Comparison of ENCODE assay signal across 13 cellular contexts in genomic region chrX:136193771-136194170, GRCh38. TPM values are rescaled to one million over a fixed set of nuclear protein-coding genes. Genes with fewer than 3 reads are reported as not detected.
DNase-seq lines count a peak whose midpoint lies in the region; ATAC-seq and TF ChIP-seq lines count a peak whose summit lies in the region.
"Had no signal": no experiment of that assay in that cellular context is flagged by ENCODE, and none has a peak within 500 bp of the region (broad histone marks: within the 10 kb centered on the region; RNA-seq: fewer than 3 reads in every experiment).

No MANE protein-coding gene starts in this region.

- peak overlapping the region; percentile 85 for H3K27ac Mint-ChIP-seq in HFFc6
- H3K27ac Mint-ChIP-seq in activated CD8-positive, alpha-beta T cell treated with anti-CD3 and anti-CD28 coated beads for 36 hours, result peak overlapping the region; percentile 7
- peak overlapping the region in 2 of 6 donors; percentile 6 to 44 for H3K27ac Mint-ChIP-seq in naive B cell
- H3K27ac Mint-ChIP-seq: brain had no signal

- H3K79me2 ChIP-seq in ACC112 (ENCODE audit: control insufficient read depth, insufficient read depth, low read length, unreplicated experiment) (peaks cover 6% of the 10 kb centered on the region), SK-N-SH (ENCODE audit: insufficient read depth) (no peaks in the 10 kb centered on the region)

- peak overlapping the region; percentile 25; the same call in 1 of the 2 replicates for H3K4me3 ChIP-seq in ACC112 (ENCODE audit: low read depth, low read length)
- no peak overlapping the region for H3K4me3 ChIP-seq in SK-N-SH (ENCODE audit: low read depth in 2 of 2, low read length in 1 of 2)
- H3K4me3 ChIP-seq: vagina had no signal

- H3K27me3 ChIP-seq in ACC112 (ENCODE audit: insufficient read depth, low read length), result no peaks in the 10 kb centered on the region
- H3K27me3 ChIP-seq in SK-N-SH (ENCODE audit: insufficient read depth), result no peaks in the 10 kb centered on the region
- H3K27me3 ChIP-seq: vagina had no signal

- no peak for TF ChIP-seq RAD21 in SK-N-SH (IDR thresholded peaks at IDR 0.05; ENCODE audit: low read length)

- H3K36me3 Mint-ChIP-seq in HFFc6 (ENCODE audit: low read depth) (peaks cover 13% of the 10 kb centered on the region), naive B cell (no peaks in the 10 kb centered on the region)
- peaks cover 7% of the 10 kb centered on the region for H3K36me3 Mint-ChIP-seq in activated CD8-positive, alpha-beta T cell treated with anti-CD3 and anti-CD28 coated beads for 36 hours (ENCODE audit: low read depth)
- H3K36me3 Mint-ChIP-seq: brain had no signal

- H3K27ac ChIP-seq in ACC112 (ENCODE audit: low read depth, low read length), result no peak overlapping the region
- H3K27ac ChIP-seq in SK-N-SH (ENCODE audit: low read depth in 2 of 2, low read length in 1 of 2), result no peak overlapping the region
- H3K27ac ChIP-seq: vagina had no signal

- no peak overlapping the region for H3K4me2 ChIP-seq in SK-N-SH

- H3K4me1 Mint-ChIP-seq in HFFc6 (ENCODE audit: low read depth) (peaks cover 59% of the 10 kb centered on the region), naive B cell (peaks cover 9 to 35% (median 23%) of the 10 kb centered on the region in 3 donors)
- peaks cover 21% of the 10 kb centered on the region for H3K4me1 Mint-ChIP-seq in activated CD8-positive, alpha-beta T cell treated with anti-CD3 and anti-CD28 coated beads for 36 hours (ENCODE audit: low read depth)

- H3K27me3 Mint-ChIP-seq in HFFc6 (ENCODE audit: insufficient read depth) (no peaks in the 10 kb centered on the region; the same call in none of the 2 replicates), naive B cell (no peaks in the 10 kb centered on the region)
- no peaks in the 10 kb centered on the region for H3K27me3 Mint-ChIP-seq in activated CD8-positive, alpha-beta T cell treated with anti-CD3 and anti-CD28 coated beads for 36 hours
- H3K27me3 Mint-ChIP-seq: brain had no signal

- CTCF ChIA-PET in activated CD8-positive, alpha-beta T cell treated with anti-CD3 and anti-CD28 coated beads for 36 hours (lab: Charles Lee), result no interaction called here
- CTCF ChIA-PET in SK-N-SH (lab: Yijun Ruan, JAX), result interaction anchor here (1.4 kb wide), 1 partner anchor 166 kb away, joined by 3 read pairs; no protein-coding TSS in a partner anchor

- no peaks in the 10 kb centered on the region for H3K9me2 ChIP-seq in SK-N-SH

- no peaks in the 10 kb centered on the region for H4K20me1 ChIP-seq in SK-N-SH (ENCODE audit: insufficient read depth)

- WGBS in SK-N-SH (ENCODE audit: low lambda C conversion rate), result 56% methylated on average over 4 of the region's 4 CpGs

- H3K36me3 ChIP-seq in ACC112 (ENCODE audit: insufficient read depth, low read length) (no peaks in the 10 kb centered on the region), SK-N-SH (replicated peaks in 1 of 2; ENCODE audit: control insufficient read depth in 1 of 2, insufficient read depth in 2 of 2, low read length in 1 of 2) (no peaks in the 10 kb centered on the region)
- H3K36me3 ChIP-seq: vagina had no signal

- no peak overlapping the region for H2AFZ ChIP-seq in ACC112 (ENCODE audit: low read length, unreplicated experiment)
- H2AFZ ChIP-seq in SK-N-SH (ENCODE audit: low read depth), result no peak overlapping the region

- peak overlapping the region; percentile 67 for H3K4me3 Mint-ChIP-seq in HFFc6
- no peak overlapping the region for H3K4me3 Mint-ChIP-seq in activated CD8-positive, alpha-beta T cell treated with anti-CD3 and anti-CD28 coated beads for 36 hours
- H3K4me3 Mint-ChIP-seq in naive B cell, result peak overlapping the region; percentile 1 to 83 (median 66)
- H3K4me3 Mint-ChIP-seq: brain had no signal

- POLR2A ChIA-PET in activated CD8-positive, alpha-beta T cell treated with anti-CD3 and anti-CD28 coated beads for 36 hours (lab: Charles Lee), result no interaction called here
- POLR2A ChIA-PET in SK-N-SH (lab: Yijun Ruan, JAX), result no interaction called here

- TF ChIP-seq EP300 in SK-N-SH (IDR thresholded peaks at IDR 0.05; ENCODE audit: borderline replicate concordance in 1 of 2, low read depth in 1 of 2, low read length in 1 of 2), result no peak

- H3K4me1 ChIP-seq in ACC112 (ENCODE audit: control insufficient read depth, insufficient read depth, low read length, unreplicated experiment) (peaks cover 48% of the 10 kb centered on the region), SK-N-SH (ENCODE audit: control insufficient read depth in 1 of 2, insufficient read depth in 2 of 2, low read depth in 1 of 2, low read length in 1 of 2) (peaks cover 0 to 2% of the 10 kb centered on the region in 2 experiments; a peak in 1 of 4 replicates)

- no peaks in the 10 kb centered on the region for H3F3A ChIP-seq in SK-N-SH (replicated peaks; ENCODE audit: insufficient read depth)

- TF ChIP-seq CTCF in HFFc6 (IDR thresholded peaks at IDR 0.05) (no peak), SK-N-SH (IDR thresholded peaks at IDR 0.05) (no peak)
- TF ChIP-seq CTCF in activated CD8-positive, alpha-beta T cell treated with anti-CD3 and anti-CD28 coated beads for 36 hours (IDR thresholded peaks at IDR 0.05), result no peak

- intact Hi-C loops in activated CD8-positive, alpha-beta T cell treated with anti-CD3 and anti-CD28 coated beads for 36 hours (cut with micrococcal nuclease), result no loop called here

- H3K9ac ChIP-seq in SK-N-SH, result no peak overlapping the region

- ATAC-seq in activated CD8-positive, alpha-beta T cell treated with anti-CD3 and anti-CD28 coated beads for 36 hours, result peak; percentile 20
- peak; percentile 64 to 76 for ATAC-seq in naive B cell (ENCODE audit: low read depth in 2 of 2)
- ATAC-seq in HG02852 (IDR thresholded peaks at IDR 0.05; ENCODE audit: unreplicated experiment), result no peak
- no peak for ATAC-seq in GM18909 (IDR thresholded peaks at IDR 0.05; ENCODE audit: poor library complexity, unreplicated experiment)

- H3K9me3 Mint-ChIP-seq in HFFc6 (no peaks in the 10 kb centered on the region), naive B cell (no peaks in the 10 kb centered on the region)
- no peaks in the 10 kb centered on the region for H3K9me3 Mint-ChIP-seq in activated CD8-positive, alpha-beta T cell treated with anti-CD3 and anti-CD28 coated beads for 36 hours
- H3K9me3 Mint-ChIP-seq: brain had no signal

- DNase-seq in HFFc6 (no peak), naive B cell (peak; percentile 29), NCI-H526 treated with DMSO at 0.1 percent for 48 hours (lab: John Stamatoyannopoulos, UW) (no peak), SK-N-SH (no peak)
- peak; percentile 41 for DNase-seq in activated CD8-positive, alpha-beta T cell treated with anti-CD3 and anti-CD28 coated beads for 36 hours
- DNase-seq: COR-L47, NCI-H1930, nucleus accumbens had no signal

- no peaks in the 10 kb centered on the region for H3K9me3 ChIP-seq in SK-N-SH
- H3K9me3 ChIP-seq: vagina had no signal

TF ChIP-seq in SK-N-SH, 30 proteins besides CTCF, POLR2A, EP300 and RAD21:
- no peak for TF ChIP-seq RFX5 (IDR thresholded peaks at IDR 0.05; ENCODE audit: low read length)
- no peak for TF ChIP-seq RXRA (IDR thresholded peaks at IDR 0.05; ENCODE audit: borderline replicate concordance, low read depth)
- no peak for TF ChIP-seq GATA2 (CRISPR knock-in tag; IDR thresholded peaks at IDR 0.05)
- TF ChIP-seq, protein P1, sequence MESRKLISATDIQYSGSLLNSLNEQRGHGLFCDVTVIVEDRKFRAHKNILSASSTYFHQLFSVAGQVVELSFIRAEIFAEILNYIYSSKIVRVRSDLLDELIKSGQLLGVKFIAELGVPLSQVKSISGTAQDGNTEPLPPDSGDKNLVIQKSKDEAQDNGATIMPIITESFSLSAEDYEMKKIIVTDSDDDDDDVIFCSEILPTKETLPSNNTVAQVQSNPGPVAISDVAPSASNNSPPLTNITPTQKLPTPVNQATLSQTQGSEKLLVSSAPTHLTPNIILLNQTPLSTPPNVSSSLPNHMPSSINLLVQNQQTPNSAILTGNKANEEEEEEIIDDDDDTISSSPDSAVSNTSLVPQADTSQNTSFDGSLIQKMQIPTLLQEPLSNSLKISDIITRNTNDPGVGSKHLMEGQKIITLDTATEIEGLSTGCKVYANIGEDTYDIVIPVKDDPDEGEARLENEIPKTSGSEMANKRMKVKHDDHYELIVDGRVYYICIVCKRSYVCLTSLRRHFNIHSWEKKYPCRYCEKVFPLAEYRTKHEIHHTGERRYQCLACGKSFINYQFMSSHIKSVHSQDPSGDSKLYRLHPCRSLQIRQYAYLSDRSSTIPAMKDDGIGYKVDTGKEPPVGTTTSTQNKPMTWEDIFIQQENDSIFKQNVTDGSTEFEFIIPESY (IDR thresholded peaks at IDR 0.05; ENCODE audit: borderline replicate concordance, low read depth), result no peak

RNA-seq across cellular contexts. Expression of gene FHL1, which starts 46.4 kb away (rescaled TPM):
- 100 to 1,000 TPM; 409 to 808 (median 455) TPM for total RNA-seq in HFFc6 (2021; fragmentation: NEBNext Ultra II Directional; extraction: Animal tissue kit (Norgen Biotek cat#: 25700))
- 10 to 100 TPM; 17.9 to 18.4 TPM for total RNA-seq in activated CD8-positive, alpha-beta T cell treated with anti-CD3 and anti-CD28 coated beads for 36 hours
- 10 to 100 TPM in 5 of 6 donors, 1 to 10 TPM in 1; 4.5 to 24.0 (median 13.3) TPM for polyA plus RNA-seq in naive B cell (ENCODE audit: low read depth in 6 of 6)
- polyA plus RNA-seq in SK-N-SH (2012; rRNA removed), result 57.8 and 71.6 TPM in 2 replicates
- 62.3 and 69.9 TPM in 2 replicates for polyA plus RNA-seq in SK-N-SH (2012; cell fraction: cytosol; rRNA removed)
- polyA plus RNA-seq in SK-N-SH (2012; cell fraction: nucleus; rRNA removed), result 85.6 and 123 TPM in 2 replicates

RNA-seq across cellular contexts. Expression of gene MAP7D3, which starts 57.4 kb away (rescaled TPM):
- total RNA-seq in HFFc6 (2021; fragmentation: NEBNext Ultra II Directional; extraction: Animal tissue kit (Norgen Biotek cat#: 25700)), result 10 to 100 TPM; 26.9 to 30.5 (median 28.7) TPM
- 10 to 100 TPM; 13.4 to 14.2 TPM for total RNA-seq in activated CD8-positive, alpha-beta T cell treated with anti-CD3 and anti-CD28 coated beads for 36 hours
- polyA plus RNA-seq in naive B cell (ENCODE audit: low read depth in 6 of 6), result 1 to 10 TPM in 5 of 6 donors, under 1 TPM in 1; 0.26 to 8.6 (median 4.0) TPM
- polyA plus RNA-seq in SK-N-SH (2012; rRNA removed), result 5.8 and 6.7 TPM in 2 replicates
- polyA plus RNA-seq in SK-N-SH (2012; cell fraction: cytosol; rRNA removed), result 6.4 and 7.3 TPM in 2 replicates
- polyA plus RNA-seq in SK-N-SH (2012; cell fraction: nucleus; rRNA removed), result 8.1 and 10.3 TPM in 2 replicates

Comparison
In these comparisons a context has a peak if more than half of its experiments do, and no peak if none do; other contexts are left out.
1. DNase-seq: peak in activated CD8-positive, alpha-beta T cell treated with anti-CD3 and anti-CD28 coated beads for 36 hours (single experiment) and naive B cell (single experiment); none in HFFc6 (single experiment), NCI-H526 treated with DMSO at 0.1 percent for 48 hours (single experiment) and SK-N-SH (single experiment).
2. ATAC-seq: peak in activated CD8-positive, alpha-beta T cell treated with anti-CD3 and anti-CD28 coated beads for 36 hours (single experiment) and naive B cell (2 of 2); none in HG02852 (single experiment) and GM18909 (single experiment).
3. RNA of gene FHL1, which starts 46.4 kb away (total RNA-seq): 409 to 808 TPM in HFFc6; 17.9 to 18.4 TPM in activated CD8-positive, alpha-beta T cell treated with anti-CD3 and anti-CD28 coated beads for 36 hours; every median in the first group is over 10 times any median in the second.